ENCODE assay signal across 8 cellular contexts in genomic region chr9:92808726-92809451, GRCh38. TPM values are rescaled to one million over a fixed set of nuclear protein-coding genes. Genes with fewer than 3 reads are reported as not detected.
DNase-seq lines count a peak whose midpoint lies in the region; ATAC-seq and TF ChIP-seq lines count a peak whose summit lies in the region.
"Had no signal": no experiment of that assay in that cellular context is flagged by ENCODE, and none has a peak within 500 bp of the region (broad histone marks: within the 10 kb centered on the region; RNA-seq: fewer than 3 reads in every experiment).

No MANE protein-coding gene starts in this region.

- no peaks in the 10 kb centered on the region for H3K36me3 ChIP-seq in WERI-Rb-1
- no peaks in the 10 kb centered on the region for H3K36me3 ChIP-seq in colonic mucosa

- no peak overlapping the region for H3K9ac ChIP-seq in colonic mucosa (ENCODE audit: low read depth in 2 of 2, low read length in 2 of 2)

- H3K4me3 ChIP-seq in WERI-Rb-1 (ENCODE audit: low read depth, low read length) (peak overlapping the region; percentile 29; the same call in 1 of the 2 replicates), colonic mucosa (peak overlapping the region; percentile 23)

- DNase-seq in NCI-H1105 treated with DMSO at 0.1 percent for 48 hours (lab: John Stamatoyannopoulos, UW) (peak; percentile 78), WERI-Rb-1 (peak; percentile 80), colonic mucosa (peak; percentile 42), left kidney (ENCODE audit: low read depth, low spot score) (peak; percentile 92)
- DNase-seq in stimulated activated CD4-positive, alpha-beta T cell treated with anti-CD3 and anti-CD28 coated beads, Interleukin-4, amount 100 ng/mL, for 24 hours: peak; percentile 49

- ATAC-seq in HG03196 (IDR thresholded peaks at IDR 0.05; ENCODE audit: unreplicated experiment): no peak

- peak; percentile 35 for TF ChIP-seq CTCF in GM12873 (IDR thresholded peaks at IDR 0.05; ENCODE audit: insufficient read depth, low read depth, low read length, missing control alignments)
- peak; percentile 31; the same call in 1 of the 2 replicates for TF ChIP-seq CTCF in WERI-Rb-1 (IDR thresholded peaks at IDR 0.05; ENCODE audit: low read depth, low read length)
- TF ChIP-seq CTCF in colonic mucosa (IDR thresholded peaks at IDR 0.05): peak; percentile 11

- peaks cover 14% of the 10 kb centered on the region for H3K4me1 ChIP-seq in colonic mucosa

- intact Hi-C loops in colonic mucosa (cut with DNase I): no loop called here

- H3K9me3 ChIP-seq in WERI-Rb-1 (ENCODE audit: severe bottlenecking): no peaks in the 10 kb centered on the region
- H3K9me3 ChIP-seq in colonic mucosa: no peaks in the 10 kb centered on the region

- no peak overlapping the region for H3K27ac ChIP-seq in WERI-Rb-1
- H3K27ac ChIP-seq in colonic mucosa: no peak overlapping the region
- H3K27ac ChIP-seq: epithelial cell of prostate had no signal

- peaks cover 46% of the 10 kb centered on the region for H3K27me3 ChIP-seq in WERI-Rb-1 (ENCODE audit: insufficient read depth, low read depth, severe bottlenecking)
- peaks cover 67% of the 10 kb centered on the region for H3K27me3 ChIP-seq in colonic mucosa

RNA-seq across cellular contexts. Expression of gene BICD2, which starts 44.3 kb away (rescaled TPM):
- total RNA-seq in colonic mucosa: 1 to 10 TPM; 6.2 to 9.8 TPM

Comparison
In these comparisons a context has a peak if more than half of its experiments do, and no peak if none do; other contexts are left out.
1. DNase-seq: peak in every context shown above with its lines; median percentile 92 in left kidney; 80 in WERI-Rb-1; 78 in NCI-H1105 treated with DMSO at 0.1 percent for 48 hours; 49 in stimulated activated CD4-positive, alpha-beta T cell treated with anti-CD3 and anti-CD28 coated beads, Interleukin-4, amount 100 ng/mL, for 24 hours; 42 in colonic mucosa.